Comparison of ENCODE assay signal across 34 cellular contexts in the genomic region with DNA sequence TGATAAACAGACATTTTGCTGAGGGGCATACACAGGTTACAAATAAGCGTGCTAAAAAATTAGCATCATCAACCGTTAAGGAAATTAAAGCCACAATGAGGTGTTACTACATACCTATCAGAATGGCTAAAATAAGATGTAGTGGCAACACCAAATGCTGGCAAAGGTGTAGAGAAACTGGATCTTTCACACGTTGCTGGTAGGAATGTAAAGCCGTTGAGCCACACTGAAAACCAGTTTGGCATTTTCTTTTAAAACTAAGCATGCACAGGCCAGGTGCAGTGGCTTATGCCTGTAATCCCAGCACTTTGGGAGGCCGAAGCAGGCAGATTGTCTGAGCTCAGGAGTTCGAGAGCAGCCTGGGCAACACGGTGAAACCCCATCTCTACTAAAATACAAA.
"Had no signal": no experiment of that assay in that cellular context is flagged by ENCODE, and none has a peak within 500 bp of the region (broad histone marks: within the 10 kb centered on the region; RNA-seq: fewer than 3 reads in every experiment).

No MANE protein-coding gene starts in this region.

- ATAC-seq: activated naive CD4-positive, alpha-beta T cell treated with anti-CD3 and anti-CD28 coated beads, Interleukin-2, amount 50 U/mL, for 72 hours; activated naive CD8-positive, alpha-beta T cell treated with anti-CD3 and anti-CD28 coated beads, Interleukin-2, amount 50 U/mL, for 24 hours; activated T-cell treated with anti-CD3 and anti-CD28 coated beads, Interleukin-2, amount 50 U/mL, for 4 hours; activated T-cell treated with anti-CD3 and anti-CD28 coated beads, Interleukin-2, amount 50 U/mL, for 72 hours; activated T-helper 17 cell treated with anti-CD3 and anti-CD28 coated beads, Interleukin-2, amount 50 U/mL, for 72 hours; body of pancreas had no signal

- H3K4me1 ChIP-seq: adrenal gland, ascending aorta, body of pancreas, breast epithelium had no signal

- H3K4me3 ChIP-seq: adrenal gland, ascending aorta, body of pancreas, breast epithelium, cardiac muscle cell had no signal

- FAIRE-seq: astrocyte, bronchial epithelial cell had no signal

- H3K27ac ChIP-seq: adrenal gland, ascending aorta, body of pancreas, brain microvascular endothelial cell, breast epithelium, cardiac muscle cell had no signal

- H3K27me3 ChIP-seq: adrenal gland, ascending aorta, body of pancreas, brain microvascular endothelial cell, breast epithelium, cardiac muscle cell had no signal

- H3K9me3 ChIP-seq: adrenal gland, ascending aorta had no signal

- H3K36me3 ChIP-seq: adrenal gland, ascending aorta, brain microvascular endothelial cell, breast epithelium, cardiac muscle cell had no signal

- DNase-seq: activated effector memory CD4-positive, alpha-beta T cell treated with anti-CD3 and anti-CD28 coated beads, Interleukin-2, amount 50 U/mL, for 16 hours; activated effector memory CD4-positive, alpha-beta T cell treated with Interleukin-2 at 50 U/mL for 16 hours; activated gamma-delta T cell; activated gamma-delta T cell treated with Interleukin-2 at 50 U/mL for 16 hours; activated naive CD4-positive, alpha-beta T cell; activated naive CD4-positive, alpha-beta T cell treated with anti-CD3 and anti-CD28 coated beads for 36 hours; activated naive CD4-positive, alpha-beta T cell treated with anti-CD3 and anti-CD28 coated beads, Interleukin-2, amount 10 ng/mL, durations not matched to agents 7 days and 5 days; activated naive CD4-positive, alpha-beta T cell treated with anti-CD3 and anti-CD28 coated beads, Interleukin-2, amount 50 U/mL, for 16 hours; activated naive CD4-positive, alpha-beta T cell treated with Interleukin-2 at 50 U/mL for 16 hours; activated naive CD8-positive, alpha-beta T cell treated with anti-CD3 and anti-CD28 coated beads for 36 hours; activated naive CD8-positive, alpha-beta T cell treated with anti-CD3 and anti-CD28 coated beads, Interleukin-2, amount 10 ng/mL, durations not matched to agents 7 days and 5 days; activated naive CD8-positive, alpha-beta T cell treated with anti-CD3 and anti-CD28 coated beads, Interleukin-2, amount 50 U/mL, for 24 hours; activated T-cell treated with anti-CD3 and anti-CD28 coated beads, Interleukin-2, amount 50 U/mL, for 1 hour; activated T-cell treated with anti-CD3 and anti-CD28 coated beads, Interleukin-2, amount 50 U/mL, for 24 hours; activated T-cell treated with anti-CD3 and anti-CD28 coated beads, Interleukin-2, amount 50 U/mL, for 4 hours; activated T-cell treated with anti-CD3 and anti-CD28 coated beads, Interleukin-2, amount 50 U/mL, for 48 hours; activated T-cell treated with anti-CD3 and anti-CD28 coated beads, Interleukin-2, amount 50 U/mL, for 72 hours; adrenal gland; amniotic stem cell; amygdala; anterior cingulate cortex; aorta; body of pancreas; brain microvascular endothelial cell; caudate nucleus; central memory CD4-positive, alpha-beta T cell; cerebellar nuclear complex had no signal
